12 cellular contexts compared by ENCODE assay signal in the genomic region with DNA sequence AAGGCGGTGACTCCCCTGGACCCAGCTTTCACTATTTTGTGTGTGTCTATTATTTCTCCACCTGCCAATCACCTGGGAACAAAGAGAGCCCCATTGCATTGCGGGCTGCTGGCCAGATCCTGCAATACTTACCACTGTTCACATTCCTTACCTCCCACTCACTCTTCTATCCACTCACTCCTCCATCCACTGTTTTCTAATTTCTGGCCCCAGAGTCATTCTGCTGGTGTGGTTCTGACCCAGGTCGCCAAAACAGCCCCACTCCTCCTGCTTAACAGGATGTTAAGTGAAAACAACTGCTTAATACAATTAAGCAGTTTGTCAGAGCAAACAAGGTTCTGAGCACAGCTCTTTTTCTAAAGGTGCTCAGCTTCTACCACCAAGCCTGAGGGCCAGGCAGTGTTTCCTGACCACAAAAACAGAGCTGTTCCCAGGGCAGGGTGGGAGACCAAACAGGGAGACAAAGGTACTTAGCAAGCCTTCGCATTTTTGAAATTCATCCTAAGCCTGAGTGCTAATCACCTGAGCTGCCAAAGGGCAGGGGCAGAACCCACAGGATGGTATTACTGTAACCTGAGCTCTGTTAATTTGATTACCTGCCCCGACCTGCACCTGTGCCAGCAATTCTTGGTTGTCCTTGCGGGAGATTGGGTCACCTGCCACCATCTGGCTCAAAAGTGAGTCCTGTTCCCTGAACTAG. TPM values are rescaled to one million over a fixed set of nuclear protein-coding genes. Genes with fewer than 3 reads are reported as not detected.
DNase-seq lines count a peak whose midpoint lies in the region; ATAC-seq and FAIRE-seq lines count a peak whose summit lies in the region.
"Had no signal": no experiment of that assay in that cellular context is flagged by ENCODE, and none has a peak within 500 bp of the region (broad histone marks: within the 10 kb centered on the region; RNA-seq: fewer than 3 reads in every experiment).

No MANE protein-coding gene starts in this region.

- no peak overlapping the region for H3K9ac ChIP-seq in adipocyte (ENCODE audit: low read length)

- peak; percentile 2 for DNase-seq in NCI-H187 treated with DMSO at 0.1 percent for 48 hours (lab: John Stamatoyannopoulos, UW)
- DNase-seq in NCI-H187 (lab: John Stamatoyannopoulos, UW), result no peak
- peak; percentile 1 for DNase-seq in adipocyte (ENCODE audit: low read depth)
- DNase-seq in kidney glomerular epithelial cell (lab: John Stamatoyannopoulos, UW), result peak; percentile 86
- peak; percentile 47 for DNase-seq in urothelium cell line (ENCODE audit: low spot score)
- DNase-seq: 8988T; activated CD4-positive, CD25-positive, alpha-beta regulatory T cell; activated naive CD4-positive, alpha-beta T cell treated with anti-CD3 and anti-CD28 coated beads, Interleukin-2, amount 50 U/mL, for 16 hours had no signal

- no peaks in the 10 kb centered on the region for H3K9me3 Mint-ChIP-seq in activated T-helper 17 cell treated with anti-CD3 and anti-CD28 coated beads, Interleukin-2, amount 50 U/mL, for 72 hours

- H3K4me1 Mint-ChIP-seq in activated T-helper 17 cell treated with anti-CD3 and anti-CD28 coated beads, Interleukin-2, amount 50 U/mL, for 72 hours, result no peaks in the 10 kb centered on the region

- H3K27me3 Mint-ChIP-seq in activated T-helper 17 cell treated with anti-CD3 and anti-CD28 coated beads, Interleukin-2, amount 50 U/mL, for 72 hours, result peaks cover 32% of the 10 kb centered on the region

- H3K9me3 ChIP-seq in adipocyte (ENCODE audit: control insufficient read depth, low read length), result peaks cover under 1% of the 10 kb centered on the region

- no peaks in the 10 kb centered on the region for H3K36me3 Mint-ChIP-seq in activated T-helper 17 cell treated with anti-CD3 and anti-CD28 coated beads, Interleukin-2, amount 50 U/mL, for 72 hours (ENCODE audit: low read depth)

- H3K4me3 ChIP-seq in adipocyte (ENCODE audit: low read length), result no peak overlapping the region

- no peak for FAIRE-seq in urothelium cell line (lab: Jason Lieb, UNC)

- no peaks in the 10 kb centered on the region for H3K36me3 ChIP-seq in adipocyte (ENCODE audit: control insufficient read depth, insufficient read depth, low read length, severe bottlenecking)

- ATAC-seq in GM21723 (IDR thresholded peaks at IDR 0.05; ENCODE audit: unreplicated experiment) (no peak), GM21786 (IDR thresholded peaks at IDR 0.05; ENCODE audit: unreplicated experiment) (no peak)
- ATAC-seq in activated T-helper 17 cell treated with anti-CD3 and anti-CD28 coated beads, Interleukin-2, amount 50 U/mL, for 72 hours (replicated peaks), result no peak
- ATAC-seq: Panc1 had no signal

- no peak overlapping the region for H3K4me3 Mint-ChIP-seq in activated T-helper 17 cell treated with anti-CD3 and anti-CD28 coated beads, Interleukin-2, amount 50 U/mL, for 72 hours

- H3K27ac Mint-ChIP-seq in activated T-helper 17 cell treated with anti-CD3 and anti-CD28 coated beads, Interleukin-2, amount 50 U/mL, for 72 hours, result no peak overlapping the region

- H3K4me1 ChIP-seq in adipocyte (ENCODE audit: control insufficient read depth, insufficient read depth, low read length), result peaks cover 20% of the 10 kb centered on the region

- H3K27me3 ChIP-seq in adipocyte (replicated peaks; ENCODE audit: control insufficient read depth, insufficient read depth, low read length), result peaks cover 7% of the 10 kb centered on the region

RNA-seq across cellular contexts. Expression of a gene that starts 38.5 kb away (rescaled TPM):
- total RNA-seq in activated T-helper 17 cell treated with anti-CD3 and anti-CD28 coated beads, Interleukin-2, amount 50 U/mL, for 72 hours, result 10 to 100 TPM; 45.6 to 53.8 TPM

RNA-seq across cellular contexts. Expression of a gene that starts 41.4 kb away (rescaled TPM):
- total RNA-seq in activated T-helper 17 cell treated with anti-CD3 and anti-CD28 coated beads, Interleukin-2, amount 50 U/mL, for 72 hours, result under 1 TPM in 1 of 2 donors, not detected in 1; 0.56 TPM

Comparison
In these comparisons a context has a peak if more than half of its experiments do, and no peak if none do; other contexts are left out.
1. DNase-seq: peak in NCI-H187 treated with DMSO at 0.1 percent for 48 hours (single experiment), adipocyte (single experiment), kidney glomerular epithelial cell (single experiment) and urothelium cell line (single experiment); none in NCI-H187 (0 of 2).